In the genomic region with DNA sequence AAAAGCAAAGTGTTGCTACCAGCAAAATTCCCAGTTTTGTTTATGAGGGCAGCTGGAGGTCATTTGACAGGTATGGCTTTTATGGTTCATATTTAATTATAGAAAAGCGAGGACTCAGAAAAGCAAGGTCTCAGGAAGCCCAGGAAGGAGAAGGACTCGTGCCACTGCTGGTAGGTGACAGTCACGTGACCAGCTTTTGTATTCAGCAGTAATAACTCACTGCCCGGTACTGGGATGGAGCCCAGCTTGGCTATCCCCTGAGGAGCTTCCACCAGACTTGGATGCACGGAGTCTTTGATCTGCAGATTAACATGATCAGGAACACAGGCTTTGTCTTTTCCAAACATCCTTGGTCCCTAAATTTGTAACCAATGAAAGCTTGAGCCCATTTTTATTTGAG, we compare ENCODE assay signal across 27 cellular contexts.
DNase-seq lines count a peak whose midpoint lies in the region; ATAC-seq and TF ChIP-seq lines count a peak whose summit lies in the region.
"Had no signal": no experiment of that assay in that cellular context is flagged by ENCODE, and none has a peak within 500 bp of the region (broad histone marks: within the 10 kb centered on the region; RNA-seq: fewer than 3 reads in every experiment).

No MANE protein-coding gene starts in this region.

- no peaks in the 10 kb centered on the region for H3K27me3 ChIP-seq in IMR-90 (ENCODE audit: control insufficient read depth, insufficient read depth, low read length)
- H3K27me3 ChIP-seq: BLaER1, SJSA1 had no signal

- DNase-seq in Ammon's horn (ENCODE audit: low spot score) (peak; percentile 29), IMR-90 (no peak), WTC11 (ENCODE audit: low spot score) (no peak), glutamatergic neuron (peak; percentile 39), GM19238 (ENCODE audit: insufficient read length, low spot score) (no peak)
- DNase-seq in activated CD4-positive, alpha-beta T cell treated with anti-CD3 and anti-CD28 coated beads, Interleukin-2, amount 50 U/mL, for 1 hour, result no peak
- DNase-seq in activated CD8-positive, alpha-beta memory T cell treated with anti-CD3 and anti-CD28 coated beads, Interleukin-2, amount 50 U/mL, for 48 hours, result no peak
- DNase-seq in stimulated activated naive CD8-positive, alpha-beta T cell treated with anti-CD3 and anti-CD28 coated beads, Interleukin-15, amount 100 ng/mL, for 72 hours, result no peak
- DNase-seq: ACHN; activated CD4-positive, alpha-beta T cell treated with anti-CD3 and anti-CD28 coated beads for 1 hour; activated CD8-positive, alpha-beta T cell treated with anti-CD3 and anti-CD28 coated beads, Interleukin-2, amount 10 ng/mL, durations not matched to agents 7 days and 5 days; activated gamma-delta T cell; activated naive CD8-positive, alpha-beta T cell treated with anti-CD3 and anti-CD28 coated beads, Interleukin-2, amount 50 U/mL, for 24 hours; activated T-cell treated with anti-CD3 and anti-CD28 coated beads for 4 hours; DMS53; effector CD4-positive, alpha-beta T cell; NCI-H1105; NCI-H2029; NCI-H748 treated with DMSO at 0.1 percent for 48 hours; right cardiac atrium; stimulated activated CD4-positive, alpha-beta T cell treated with anti-CD3 and anti-CD28 coated beads, Interleukin-4, amount 100 ng/mL, for 1 hour; T-helper 17 cell had no signal

- H3K18ac ChIP-seq in IMR-90 (ENCODE audit: low read depth, low read length), result no peak overlapping the region

- H3K9me3 Mint-ChIP-seq in WTC11 (no peaks in the 10 kb centered on the region), glutamatergic neuron (ENCODE audit: unreplicated experiment) (no peaks in the 10 kb centered on the region)
- H3K9me3 Mint-ChIP-seq in stimulated activated naive CD8-positive, alpha-beta T cell treated with anti-CD3 and anti-CD28 coated beads, Interleukin-15, amount 100 ng/mL, for 72 hours, result no peaks in the 10 kb centered on the region
- H3K9me3 Mint-ChIP-seq: activated naive CD8-positive, alpha-beta T cell treated with anti-CD3 and anti-CD28 coated beads, Interleukin-2, amount 50 U/mL, for 24 hours; neural crest cell; type B pancreatic cell had no signal

- no peak overlapping the region for H4K8ac ChIP-seq in IMR-90 (ENCODE audit: low read depth in 2 of 2, low read length in 2 of 2)

- no peak overlapping the region for H2BK5ac ChIP-seq in IMR-90 (ENCODE audit: low read depth, low read length, poor library complexity, severe bottlenecking)

- no peak overlapping the region for H3K4me2 ChIP-seq in IMR-90 (ENCODE audit: low read depth, low read length)
- H3K4me2 ChIP-seq: BLaER1 had no signal

- intact Hi-C loops in IMR-90 (cut with micrococcal nuclease), result no loop called here

- H3K4me3 Mint-ChIP-seq in WTC11, result no peak overlapping the region
- no peak overlapping the region for H3K4me3 Mint-ChIP-seq in glutamatergic neuron (ENCODE audit: unreplicated experiment)
- H3K4me3 Mint-ChIP-seq in stimulated activated naive CD8-positive, alpha-beta T cell treated with anti-CD3 and anti-CD28 coated beads, Interleukin-15, amount 100 ng/mL, for 72 hours, result no peak overlapping the region
- H3K4me3 Mint-ChIP-seq: activated CD8-positive, alpha-beta T cell treated with anti-CD3 and anti-CD28 coated beads, Interleukin-2, amount 10 ng/mL, durations not matched to agents 7 days and 5 days; activated naive CD8-positive, alpha-beta T cell treated with anti-CD3 and anti-CD28 coated beads, Interleukin-2, amount 50 U/mL, for 24 hours; neural crest cell; T-helper 17 cell; type B pancreatic cell had no signal

- H4K91ac ChIP-seq in IMR-90 (ENCODE audit: insufficient read depth, low read depth, low read length), result no peak overlapping the region

- H3K9me1 ChIP-seq in IMR-90 (ENCODE audit: insufficient read depth, low read length), result no peaks in the 10 kb centered on the region; the same call in 1 of the 2 replicates

- TF ChIP-seq POLR2A in IMR-90 (IDR thresholded peaks at IDR 0.05; ENCODE audit: low read depth, low read length), result no peak

- no peaks in the 10 kb centered on the region for H3K27me3 Mint-ChIP-seq in WTC11 (ENCODE audit: low read depth)
- H3K27me3 Mint-ChIP-seq in glutamatergic neuron (ENCODE audit: unreplicated experiment), result no peaks in the 10 kb centered on the region
- peaks cover 16% of the 10 kb centered on the region for H3K27me3 Mint-ChIP-seq in stimulated activated naive CD8-positive, alpha-beta T cell treated with anti-CD3 and anti-CD28 coated beads, Interleukin-15, amount 100 ng/mL, for 72 hours

- H2AK9ac ChIP-seq in IMR-90 (replicated peaks; ENCODE audit: low read depth, low read length, poor library complexity), result no peak overlapping the region

- H3K27ac ChIP-seq in IMR-90 (ENCODE audit: insufficient read depth, low read length), result no peak overlapping the region
- H3K27ac ChIP-seq: BLaER1, epithelial cell of prostate, SJSA1 had no signal

- no peak overlapping the region for H3K23ac ChIP-seq in IMR-90 (ENCODE audit: low read depth, low read length)

- in situ Hi-C loops in IMR-90 (cut with MboI; ENCODE audit: low sequenced_read_pairs), result no loop called here

- H3K9ac ChIP-seq in IMR-90 (ENCODE audit: low read depth, low read length), result no peak overlapping the region
- H3K9ac ChIP-seq: BLaER1 had no signal

- no peaks in the 10 kb centered on the region for H3K9me3 ChIP-seq in IMR-90 (ENCODE audit: control insufficient read depth, insufficient read depth, low read length)
- H3K9me3 ChIP-seq: BLaER1, SJSA1 had no signal

- H3K36me3 Mint-ChIP-seq in WTC11 (no peaks in the 10 kb centered on the region), glutamatergic neuron (ENCODE audit: unreplicated experiment) (no peaks in the 10 kb centered on the region)
- H3K36me3 Mint-ChIP-seq: type B pancreatic cell had no signal

- H3K4me3 ChIP-seq in IMR-90 (ENCODE audit: insufficient read depth, low read depth, low read length), result no peak overlapping the region
- H3K4me3 ChIP-seq: BLaER1, SJSA1 had no signal

- H4K5ac ChIP-seq in IMR-90 (ENCODE audit: low read depth, low read length), result no peak overlapping the region

- H2BK20ac ChIP-seq in IMR-90 (ENCODE audit: low read depth, low read length), result no peak overlapping the region

- CTCF ChIA-PET in IMR-90 (lab: Yijun Ruan, JAX) (no interaction called here), WTC11 (lab: Charles Lee) (interaction anchor here (1.6 kb wide), 1 partner anchor 188 kb away, joined by 7 read pairs; no protein-coding TSS in a partner anchor)

- no peak overlapping the region for H2BK120ac ChIP-seq in IMR-90 (ENCODE audit: low read depth, low read length)

- no peak overlapping the region for H3K4ac ChIP-seq in IMR-90 (ENCODE audit: low read depth, low read length)

- no peak overlapping the region for H2AFZ ChIP-seq in IMR-90 (replicated peaks; ENCODE audit: low read length, poor library complexity)

- TF ChIP-seq RAD21 in IMR-90 (IDR thresholded peaks at IDR 0.05; ENCODE audit: low read length), result no peak

- no peak overlapping the region for H3K14ac ChIP-seq in IMR-90 (replicated peaks; ENCODE audit: low read depth, low read length)

- H3K4me1 ChIP-seq in IMR-90 (ENCODE audit: control insufficient read depth, insufficient read depth, low read length), result no peaks in the 10 kb centered on the region
- H3K4me1 ChIP-seq: BLaER1, SJSA1 had no signal

- no peak for ATAC-seq in IMR-90 (ENCODE audit: low read depth)
- ATAC-seq in WTC11, result no peak
- no peak for ATAC-seq in stimulated activated naive CD8-positive, alpha-beta T cell treated with anti-CD3 and anti-CD28 coated beads, Interleukin-15, amount 100 ng/mL, for 72 hours
- ATAC-seq: activated CD8-positive, alpha-beta T cell treated with anti-CD3 and anti-CD28 coated beads, Interleukin-2, amount 10 ng/mL, durations not matched to agents 7 days and 5 days; activated naive CD8-positive, alpha-beta T cell treated with anti-CD3 and anti-CD28 coated beads, Interleukin-2, amount 50 U/mL, for 24 hours; right cardiac atrium; T-helper 17 cell had no signal

- H4K20me1 ChIP-seq in IMR-90 (ENCODE audit: insufficient read depth, low read length), result no peaks in the 10 kb centered on the region
- H4K20me1 ChIP-seq: BLaER1 had no signal

- BruUV-seq in IMR-90 (replicated peaks; lab: Mats Ljungman, UMichigan), result no TSS peak

- H3K79me1 ChIP-seq in IMR-90 (ENCODE audit: low read depth in 1 of 2, low read length in 2 of 2), result no peaks in the 10 kb centered on the region

- no peak overlapping the region for H3K27ac Mint-ChIP-seq in WTC11
- no peak overlapping the region for H3K27ac Mint-ChIP-seq in glutamatergic neuron (ENCODE audit: unreplicated experiment)
- H3K27ac Mint-ChIP-seq in stimulated activated naive CD8-positive, alpha-beta T cell treated with anti-CD3 and anti-CD28 coated beads, Interleukin-15, amount 100 ng/mL, for 72 hours, result no peak overlapping the region
- H3K27ac Mint-ChIP-seq: activated CD8-positive, alpha-beta T cell treated with anti-CD3 and anti-CD28 coated beads, Interleukin-2, amount 10 ng/mL, durations not matched to agents 7 days and 5 days; activated naive CD8-positive, alpha-beta T cell treated with anti-CD3 and anti-CD28 coated beads, Interleukin-2, amount 50 U/mL, for 24 hours; T-helper 17 cell; type B pancreatic cell had no signal

- H3K36me3 ChIP-seq in IMR-90 (ENCODE audit: control insufficient read depth, insufficient read depth, low read length), result no peaks in the 10 kb centered on the region
- H3K36me3 ChIP-seq: BLaER1, SJSA1 had no signal

- POLR2A ChIA-PET in IMR-90 (lab: Charles Lee; ENCODE audit: unreplicated experiment) (no interaction called here), WTC11 (lab: Charles Lee) (no interaction called here)

- H2BK15ac ChIP-seq in IMR-90 (ENCODE audit: low read depth, low read length), result no peak overlapping the region

- H3K4me1 Mint-ChIP-seq in WTC11 (peaks cover 11% of the 10 kb centered on the region), glutamatergic neuron (ENCODE audit: low read depth, unreplicated experiment) (peaks cover 17% of the 10 kb centered on the region)
- H3K4me1 Mint-ChIP-seq in stimulated activated naive CD8-positive, alpha-beta T cell treated with anti-CD3 and anti-CD28 coated beads, Interleukin-15, amount 100 ng/mL, for 72 hours, result no peaks in the 10 kb centered on the region
- H3K4me1 Mint-ChIP-seq: activated naive CD8-positive, alpha-beta T cell treated with anti-CD3 and anti-CD28 coated beads, Interleukin-2, amount 50 U/mL, for 24 hours; neural crest cell; T-helper 17 cell had no signal

- dilution Hi-C loops in IMR-90 (cut with HindIII; ENCODE audit: low sequenced_read_pairs, unreplicated experiment), result no loop called here

- H3K56ac ChIP-seq in IMR-90 (ENCODE audit: extremely low read depth, insufficient read depth, low read length), result no peak overlapping the region

- 20% methylated on average over 2 of the region's 5 CpGs; no CpG with 5 or more reads in 1 of the 2 experiments for WGBS in IMR-90 (ENCODE audit: extremely low coverage in 2 of 2, insufficient read length in 1 of 2), 2 experiments

- no peak overlapping the region for H2AK5ac ChIP-seq in IMR-90 (ENCODE audit: low read depth, low read length)

- no peak for TF ChIP-seq CTCF in IMR-90 (conservative IDR thresholded peaks at IDR 0.05; ENCODE audit: low read depth, low read length)
- no peak for TF ChIP-seq CTCF in WTC11 (IDR thresholded peaks at IDR 0.05)
- TF ChIP-seq CTCF in glutamatergic neuron (IDR thresholded peaks at IDR 0.05; ENCODE audit: partially characterized antibody, unreplicated experiment), result no peak

TF ChIP-seq in IMR-90, 13 proteins besides CTCF, POLR2A, EP300 and RAD21 (continues in another document):
- no peak for TF ChIP-seq MAZ (IDR thresholded peaks at IDR 0.05; ENCODE audit: borderline replicate concordance, low read depth, low read length)

Comparison
In these comparisons a context has a peak if more than half of its experiments do, and no peak if none do; other contexts are left out.
1. DNase-seq: peak in Ammon's horn (single experiment) and glutamatergic neuron (single experiment); none in IMR-90 (single experiment), WTC11 (single experiment), GM19238 (single experiment), activated CD4-positive, alpha-beta T cell treated with anti-CD3 and anti-CD28 coated beads, Interleukin-2, amount 50 U/mL, for 1 hour (single experiment), activated CD8-positive, alpha-beta memory T cell treated with anti-CD3 and anti-CD28 coated beads, Interleukin-2, amount 50 U/mL, for 48 hours (single experiment) and stimulated activated naive CD8-positive, alpha-beta T cell treated with anti-CD3 and anti-CD28 coated beads, Interleukin-15, amount 100 ng/mL, for 72 hours (0 of 2).